Comparison of ENCODE assay signal across 13 cellular contexts in the genomic region with DNA sequence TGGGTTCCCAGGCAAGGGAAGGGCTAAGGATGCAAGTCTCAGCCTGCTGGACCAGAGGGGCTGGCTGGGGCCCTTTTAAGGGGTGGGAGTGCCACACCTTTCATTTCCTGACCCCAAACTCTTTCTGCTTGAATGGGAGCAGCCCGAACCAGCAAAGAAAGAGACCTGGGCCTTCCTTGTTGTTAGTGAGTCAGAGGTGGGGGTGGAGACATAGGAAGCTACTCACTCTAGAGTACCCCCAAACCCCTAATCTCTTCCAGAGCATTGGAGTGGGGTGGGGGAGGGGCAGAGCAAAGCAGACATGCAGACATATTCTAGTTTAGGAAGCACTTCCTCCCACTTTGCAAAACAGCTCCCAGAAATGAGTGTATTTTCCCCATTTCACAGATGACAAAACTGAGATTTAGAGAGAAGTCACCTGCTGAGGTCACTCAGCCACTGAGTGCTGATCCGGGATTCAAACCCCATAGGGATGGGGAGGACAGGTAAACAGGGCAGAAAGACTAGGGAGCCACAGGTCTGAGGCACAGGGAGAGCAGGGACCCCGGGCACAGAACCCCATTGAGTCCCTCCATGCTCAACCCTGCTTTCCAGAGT. TPM values are rescaled to one million over a fixed set of nuclear protein-coding genes. Genes with fewer than 3 reads are reported as not detected.
DNase-seq lines count a peak whose midpoint lies in the region; ATAC-seq, FAIRE-seq and TF ChIP-seq lines count a peak whose summit lies in the region.
"Had no signal": no experiment of that assay in that cellular context is flagged by ENCODE, and none has a peak within 500 bp of the region (broad histone marks: within the 10 kb centered on the region; RNA-seq: fewer than 3 reads in every experiment).

No MANE protein-coding gene starts in this region.

- H3K79me1 ChIP-seq in H1 (ENCODE audit: low read depth, low read length): no peaks in the 10 kb centered on the region

- H3K4me3 ChIP-seq in OCI-LY3 (ENCODE audit: low read length): peak overlapping the region; percentile 15; the same call in 1 of the 2 replicates
- no peak overlapping the region for H3K4me3 ChIP-seq in H1 (ENCODE audit: extremely low read depth in 1 of 4, insufficient read depth in 2 of 4, low read depth in 3 of 4, low read length in 4 of 4)
- H3K4me3 ChIP-seq: heart right ventricle had no signal

- TF ChIP-seq POLR2A in H1 (IDR thresholded peaks at IDR 0.05; ENCODE audit: control extremely low read depth in 1 of 2, low read depth in 2 of 2, low read length in 2 of 2): no peak

- no peak overlapping the region for H2BK12ac ChIP-seq in H1 (ENCODE audit: low read depth, low read length)

- H3K23ac ChIP-seq in H1 (ENCODE audit: insufficient read length): no peak overlapping the region

- FAIRE-seq in H1 (lab: Jason Lieb, UNC) (no peak), D721Med (lab: Jason Lieb, UNC) (no peak)
- FAIRE-seq: endometrium had no signal

- H3K27me3 Mint-ChIP-seq in activated T-cell treated with anti-CD3 and anti-CD28 coated beads, Interleukin-2, amount 50 U/mL, for 72 hours (ENCODE audit: low read depth): no peaks in the 10 kb centered on the region
- no peaks in the 10 kb centered on the region for H3K27me3 Mint-ChIP-seq in stimulated activated naive CD8-positive, alpha-beta T cell treated with anti-CD3 and anti-CD28 coated beads, Interleukin-15, Interleukin-2, amounts not matched to agents 100 ng/mL and 50 ng/mL, for 24 hours

- ATAC-seq in activated T-cell treated with anti-CD3 and anti-CD28 coated beads, Interleukin-2, amount 50 U/mL, for 72 hours (replicated peaks in 1 of 2): peak; percentile 40 to 52
- ATAC-seq in GM18870 (IDR thresholded peaks at IDR 0.05; ENCODE audit: unreplicated experiment): no peak

- H3K56ac ChIP-seq in H1 (replicated peaks; ENCODE audit: insufficient read length, low read depth, low read length): no peak overlapping the region

- H3K9ac ChIP-seq in OCI-LY3 (ENCODE audit: low read length) (peak overlapping the region; percentile 32; the same call in 1 of the 2 replicates), H1 (replicated peaks in 1 of 4; ENCODE audit: extremely low read depth in 1 of 4, low read depth in 3 of 4, low read length in 3 of 4) (no peak overlapping the region)

- H3K4me1 Mint-ChIP-seq in activated T-cell treated with anti-CD3 and anti-CD28 coated beads, Interleukin-2, amount 50 U/mL, for 72 hours (ENCODE audit: low read depth): peaks cover 70% of the 10 kb centered on the region
- H3K4me1 Mint-ChIP-seq in stimulated activated naive CD8-positive, alpha-beta T cell treated with anti-CD3 and anti-CD28 coated beads, Interleukin-15, Interleukin-2, amounts not matched to agents 100 ng/mL and 50 ng/mL, for 24 hours (ENCODE audit: low read depth): peaks cover 55% of the 10 kb centered on the region

- H3K27ac ChIP-seq in OCI-LY3 (ENCODE audit: low read length) (peak overlapping the region; percentile 63), H1 (ENCODE audit: low read depth, low read length) (no peak overlapping the region)
- H3K27ac ChIP-seq: heart right ventricle had no signal

- H3K4me2 ChIP-seq in OCI-LY3 (ENCODE audit: low read length) (peak overlapping the region; percentile 51), H1 (ENCODE audit: insufficient read depth in 1 of 2, low read depth in 2 of 2, low read length in 2 of 2) (no peak overlapping the region)

- TF ChIP-seq RAD21 in H1 (IDR thresholded peaks at IDR 0.05 in 1 of 2, conservative IDR thresholded peaks at IDR 0.05 in 1 of 2; ENCODE audit: low read depth in 2 of 2, low read length in 2 of 2): no peak

- no peak overlapping the region for H3K14ac ChIP-seq in H1 (ENCODE audit: insufficient read length)

- H3K36me3 Mint-ChIP-seq in activated T-cell treated with anti-CD3 and anti-CD28 coated beads, Interleukin-2, amount 50 U/mL, for 72 hours (ENCODE audit: insufficient read depth in 2 of 2): no peaks in the 10 kb centered on the region
- H3K36me3 Mint-ChIP-seq in stimulated activated naive CD8-positive, alpha-beta T cell treated with anti-CD3 and anti-CD28 coated beads, Interleukin-15, Interleukin-2, amounts not matched to agents 100 ng/mL and 50 ng/mL, for 24 hours (ENCODE audit: low read depth): no peaks in the 10 kb centered on the region

- H2BK5ac ChIP-seq in H1 (ENCODE audit: low read depth, low read length): no peak overlapping the region

- H3K36me3 ChIP-seq in OCI-LY3 (replicated peaks; ENCODE audit: low read depth, low read length) (no peaks in the 10 kb centered on the region), H1 (ENCODE audit: control insufficient read depth in 2 of 4, insufficient read depth in 4 of 4, low read length in 3 of 4) (no peaks in the 10 kb centered on the region)
- H3K36me3 ChIP-seq: heart right ventricle had no signal

- POLR2A ChIA-PET in H1 (lab: Charles Lee; ENCODE audit: partially characterized antibody): interaction anchor here (0.7 to 2.3 kb wide), 16 partner anchors 10 to 428 kb away, joined by 3 to 9 read pairs (median 4); partner anchors contain the start of genes ANKRD18B, DNAJA1, NFX1 and NOL6

- peak in 1 of 2 donors; percentile 29 for DNase-seq in activated T-cell treated with anti-CD3 and anti-CD28 coated beads, Interleukin-2, amount 50 U/mL, for 72 hours
- DNase-seq in activated T-cell treated with anti-CD3 and anti-CD28 coated beads for 4 hours (no peak), H1 (ENCODE audit: low read depth in 1 of 2, low spot score in 2 of 2) (no peak), amniotic stem cell (lab: John Stamatoyannopoulos, UW) (no peak), D721Med (ENCODE audit: insufficient read length, low spot score) (no peak)
- DNase-seq: KG1 had no signal

- TF ChIP-seq EP300 in H1 (IDR thresholded peaks at IDR 0.05; ENCODE audit: borderline replicate concordance in 1 of 2, low read depth in 2 of 2, low read length in 2 of 2): no peak

- H3K4me1 ChIP-seq in OCI-LY3 (ENCODE audit: low read length) (peaks cover 43% of the 10 kb centered on the region), H1 (replicated peaks in 1 of 4; ENCODE audit: control insufficient read depth in 3 of 4, insufficient read depth in 4 of 4, low read length in 3 of 4) (peaks cover 0 to 8% (median 6%) of the 10 kb centered on the region in 4 experiments; a peak in 5 of 7 replicates)

- H3K27me3 ChIP-seq in OCI-LY3 (ENCODE audit: low read depth, low read length) (0 out of 2 replicates have a peak, but pooled peaks cover under 1% of the 10 kb centered on the region), H1 (replicated peaks in 1 of 4; ENCODE audit: control insufficient read depth in 3 of 4, extremely low read depth in 1 of 4, insufficient read depth in 3 of 4, low read length in 3 of 4) (peaks cover 0 to 5% (median under 1%) of the 10 kb centered on the region in 4 experiments; a peak in 3 of 7 replicates)

- H3K4ac ChIP-seq in H1 (replicated peaks; ENCODE audit: insufficient read length, low read depth, low read length): no peak overlapping the region

- peak overlapping the region; percentile 72 to 75 for H3K4me3 Mint-ChIP-seq in activated T-cell treated with anti-CD3 and anti-CD28 coated beads, Interleukin-2, amount 50 U/mL, for 72 hours
- H3K4me3 Mint-ChIP-seq in stimulated activated naive CD8-positive, alpha-beta T cell treated with anti-CD3 and anti-CD28 coated beads, Interleukin-15, Interleukin-2, amounts not matched to agents 100 ng/mL and 50 ng/mL, for 24 hours: no peak overlapping the region

- H3K79me2 ChIP-seq in OCI-LY3 (ENCODE audit: low read length) (no peaks in the 10 kb centered on the region), H1 (ENCODE audit: control insufficient read depth in 1 of 2, insufficient read depth in 2 of 2, low read length in 2 of 2) (no peaks in the 10 kb centered on the region)

- peak overlapping the region; percentile 39 for H4K91ac ChIP-seq in H1 (replicated peaks; ENCODE audit: insufficient read length, low read length)

- no peaks in the 10 kb centered on the region for H3K9me3 Mint-ChIP-seq in activated T-cell treated with anti-CD3 and anti-CD28 coated beads, Interleukin-2, amount 50 U/mL, for 72 hours
- no peaks in the 10 kb centered on the region for H3K9me3 Mint-ChIP-seq in stimulated activated naive CD8-positive, alpha-beta T cell treated with anti-CD3 and anti-CD28 coated beads, Interleukin-15, Interleukin-2, amounts not matched to agents 100 ng/mL and 50 ng/mL, for 24 hours

- 0 out of 2 replicates have a peak overlapping the region, but pooled peaks have one; percentile 16 for H2BK20ac ChIP-seq in H1 (ENCODE audit: low read length)

- H2AK5ac ChIP-seq in H1 (ENCODE audit: low read depth, low read length): no peak overlapping the region; the same call in 1 of the 2 replicates

- no peak overlapping the region for H2BK120ac ChIP-seq in H1 (replicated peaks; ENCODE audit: low read depth, low read length)

- CTCF ChIA-PET in H1 (lab: Charles Lee; ENCODE audit: partially characterized antibody): interaction anchor here (0.6 to 21.6 kb wide), 30 partner anchors 11 to 303 kb away, joined by 3 to 358 read pairs (median 4); partner anchors contain the start of genes AQP7 and NOL6

- H4K20me1 ChIP-seq in OCI-LY3 (ENCODE audit: insufficient read depth, low read length) (no peaks in the 10 kb centered on the region), H1 (replicated peaks in 1 of 2; ENCODE audit: control insufficient read depth in 1 of 2, insufficient read depth in 2 of 2, low read length in 2 of 2) (no peaks in the 10 kb centered on the region)

- peak overlapping the region; percentile 92 for H2AFZ ChIP-seq in OCI-LY3 (ENCODE audit: low read depth, low read length)
- H2AFZ ChIP-seq in H1 (ENCODE audit: low read length): peak overlapping the region; percentile 77

- peak overlapping the region; percentile 88; the same call in 1 of the 2 replicates for H4K8ac ChIP-seq in H1 (ENCODE audit: extremely low read depth, insufficient read depth, low read length)

- TF ChIP-seq CTCF in OCI-LY3 (IDR thresholded peaks at IDR 0.05; ENCODE audit: low read depth, low read length) (no peak), H1 (IDR thresholded peaks at IDR 0.05; ENCODE audit: control extremely low read depth in 1 of 3, insufficient read depth in 1 of 3, low read depth in 1 of 3, low read length in 3 of 3) (no peak), D721Med (IDR thresholded peaks at IDR 0.05; ENCODE audit: insufficient read depth, missing control alignments) (no peak)

- H3K9me3 ChIP-seq in OCI-LY3 (ENCODE audit: insufficient read depth, low read length): no peaks in the 10 kb centered on the region
- no peaks in the 10 kb centered on the region for H3K9me3 ChIP-seq in H1 (ENCODE audit: insufficient read depth in 2 of 2, low read depth in 1 of 2, low read length in 1 of 2)
- H3K9me3 ChIP-seq: heart right ventricle had no signal

- H4K5ac ChIP-seq in H1 (ENCODE audit: insufficient read length, low read depth, low read length): peak overlapping the region; percentile 39

- H2BK15ac ChIP-seq in H1 (ENCODE audit: low read length): no peak overlapping the region

- H3K18ac ChIP-seq in H1 (ENCODE audit: extremely low read depth, low read length): peak overlapping the region; percentile 60; the same call in 1 of the 2 replicates

- 97% methylated on average over 3 of the region's 3 CpGs; no CpG with 5 or more reads in 1 of the 2 experiments for WGBS in H1 (ENCODE audit: extremely low coverage in 1 of 2, insufficient coverage in 1 of 2, insufficient read length in 1 of 2, insufficient replicate concordance in 2 of 2, low coverage in 1 of 2, low lambda C conversion rate in 2 of 2, missing lambda C conversion rate in 1 of 2), 2 experiments

- H3K27ac Mint-ChIP-seq in activated T-cell treated with anti-CD3 and anti-CD28 coated beads, Interleukin-2, amount 50 U/mL, for 72 hours: peak overlapping the region; percentile 87
- H3K27ac Mint-ChIP-seq in stimulated activated naive CD8-positive, alpha-beta T cell treated with anti-CD3 and anti-CD28 coated beads, Interleukin-15, Interleukin-2, amounts not matched to agents 100 ng/mL and 50 ng/mL, for 24 hours: peak overlapping the region; percentile 58

- no peaks in the 10 kb centered on the region for H3K23me2 ChIP-seq in H1 (ENCODE audit: low read depth, low read length)

RNA-seq across cellular contexts. Expression of gene AQP3, which starts 6.0 kb away (rescaled TPM):
- total RNA-seq in activated T-cell treated with anti-CD3 and anti-CD28 coated beads, Interleukin-2, amount 50 U/mL, for 72 hours: 10 to 100 TPM; 12.0 to 17.8 TPM
- total RNA-seq in H1 (2021; fragmentation: NEBNext Ultra II Directional; extraction: Animal tissue kit (Norgen Biotek cat#: 25700)): 2.6 and 3.0 TPM in 2 replicates
- 6.4 and 7.6 TPM in 2 replicates for polyA plus RNA-seq in H1 (2011; rRNA removed)
- 4.0 TPM for polyA plus RNA-seq in H1 (2011; cell fraction: cytosol; rRNA removed)
- 7.0 TPM for polyA plus RNA-seq in H1 (2011; cell fraction: nucleus; rRNA removed)
- polyA plus RNA-seq in H1 (2012, experiment 1 of 2): 1.9 to 3.7 TPM (median 3.0 TPM) in 4 replicates
- polyA plus RNA-seq in H1 (2012, experiment 2 of 2): 2.9 TPM
- polyA plus RNA-seq in H1 (2013, experiment 1 of 2): 4.4 TPM
- polyA plus RNA-seq in H1 (2013, experiment 2 of 2): 4.8 TPM
- polyA minus RNA-seq in H1 (2011; rRNA and poly(A)+ RNA removed): 1.7 and 3.2 TPM in 2 replicates
- 2.7 TPM for polyA minus RNA-seq in H1 (2011; cell fraction: cytosol; rRNA and poly(A)+ RNA removed)
- polyA minus RNA-seq in H1 (2011; cell fraction: nucleus; rRNA and poly(A)+ RNA removed): 4.3 TPM

RNA-seq across cellular contexts. Expression of gene NOL6, which starts 20.3 kb away (rescaled TPM):
- total RNA-seq in activated T-cell treated with anti-CD3 and anti-CD28 coated beads, Interleukin-2, amount 50 U/mL, for 72 hours: 10 to 100 TPM; 26.1 to 30.1 TPM
- 55.0 and 57.9 TPM in 2 replicates for total RNA-seq in H1 (2021; fragmentation: NEBNext Ultra II Directional; extraction: Animal tissue kit (Norgen Biotek cat#: 25700))
- polyA plus RNA-seq in H1 (2011; rRNA removed): 44.0 and 50.5 TPM in 2 replicates
- polyA plus RNA-seq in H1 (2011; cell fraction: cytosol; rRNA removed): 35.5 TPM
- 96.6 TPM for polyA plus RNA-seq in H1 (2011; cell fraction: nucleus; rRNA removed)
- 44.3 to 55.6 TPM (median 49.2 TPM) in 4 replicates for polyA plus RNA-seq in H1 (2012, experiment 1 of 2)
- polyA plus RNA-seq in H1 (2012, experiment 2 of 2): 61.6 TPM
- polyA plus RNA-seq in H1 (2013, experiment 1 of 2): 31.4 TPM
- polyA plus RNA-seq in H1 (2013, experiment 2 of 2): 28.6 TPM
- polyA minus RNA-seq in H1 (2011; rRNA and poly(A)+ RNA removed): 65.7 and 66.4 TPM in 2 replicates
- polyA minus RNA-seq in H1 (2011; cell fraction: cytosol; rRNA and poly(A)+ RNA removed): 25.9 TPM
- polyA minus RNA-seq in H1 (2011; cell fraction: nucleus; rRNA and poly(A)+ RNA removed): 50.5 TPM

RNA-seq across cellular contexts. Expression of gene AQP7, which starts 51.0 kb away (rescaled TPM):
- total RNA-seq in activated T-cell treated with anti-CD3 and anti-CD28 coated beads, Interleukin-2, amount 50 U/mL, for 72 hours: not detected
- not detected in 2 replicates for total RNA-seq in H1 (2021; fragmentation: NEBNext Ultra II Directional; extraction: Animal tissue kit (Norgen Biotek cat#: 25700))
- 0.38 TPM in 1 of 2 replicates, not detected in the other for polyA plus RNA-seq in H1 (2011; rRNA removed)
- polyA plus RNA-seq in H1 (2011; cell fraction: cytosol; rRNA removed): 0.25 TPM
- 0.54 TPM for polyA plus RNA-seq in H1 (2011; cell fraction: nucleus; rRNA removed)
- 0.11 to 0.27 TPM (median 0.25 TPM) in 4 replicates for polyA plus RNA-seq in H1 (2012, experiment 1 of 2)
- not detected for polyA plus RNA-seq in H1 (2012, experiment 2 of 2)
- 0.02 TPM for polyA plus RNA-seq in H1 (2013, experiment 1 of 2)
- not detected for polyA plus RNA-seq in H1 (2013, experiment 2 of 2)
- polyA minus RNA-seq in H1 (2011; rRNA and poly(A)+ RNA removed): not detected in 2 replicates
- polyA minus RNA-seq in H1 (2011; cell fraction: cytosol; rRNA and poly(A)+ RNA removed): not detected
- not detected for polyA minus RNA-seq in H1 (2011; cell fraction: nucleus; rRNA and poly(A)+ RNA removed)
- total RNA-seq: H4, temporal lobe had no signal
